Comparison of ENCODE assay signal across 1 cellular context in genomic region chr17:39199986-39200879, GRCh38.
TF ChIP-seq lines count a peak whose summit lies in the region.

Gene RPL19 (plus strand): TSS chr17:39200283. CDS start chr17:39200345, 62 bp downstream.

TF ChIP-seq in WTC11, 78 proteins besides CTCF, POLR2A, EP300 and RAD21 (continued from another document):
- TF ChIP-seq AR (CRISPR knock-in tag; IDR thresholded peaks at IDR 0.05) (no peak), GTF2I (CRISPR knock-in tag; conservative IDR thresholded peaks at IDR 0.05) (no peak), CBFB (CRISPR knock-in tag; IDR thresholded peaks at IDR 0.05; ENCODE audit: low read depth) (no peak), E2F5 (CRISPR knock-in tag; IDR thresholded peaks at IDR 0.05) (no peak), ZNF512 (CRISPR knock-in tag; IDR thresholded peaks at IDR 0.05; ENCODE audit: borderline replicate concordance) (no peak), ZNF416 (CRISPR knock-in tag; IDR thresholded peaks at IDR 0.05) (peak; percentile 58; the same call in 1 of the 2 replicates), AFF4 (CRISPR knock-in tag; IDR thresholded peaks at IDR 0.05; ENCODE audit: borderline replicate concordance) (no peak), FOXP1 (CRISPR knock-in tag; IDR thresholded peaks at IDR 0.05; ENCODE audit: borderline replicate concordance) (no peak), ESRRA (CRISPR knock-in tag; IDR thresholded peaks at IDR 0.05; ENCODE audit: borderline replicate concordance) (no peak), PRRX2 (CRISPR knock-in tag; IDR thresholded peaks at IDR 0.05) (no peak), ATF1 (CRISPR knock-in tag; IDR thresholded peaks at IDR 0.05) (0 out of 2 replicates have a peak, but pooled peaks have one; percentile 22), HMGXB4 (CRISPR knock-in tag; IDR thresholded peaks at IDR 0.05) (peak; percentile 60; the same call in 1 of the 2 replicates), STAT6 (CRISPR knock-in tag; conservative IDR thresholded peaks at IDR 0.05; ENCODE audit: low read depth) (no peak), E2F4 (CRISPR knock-in tag; IDR thresholded peaks at IDR 0.05; ENCODE audit: borderline replicate concordance, low read depth) (0 out of 2 replicates have a peak, but pooled peaks have one; percentile 44), NFATC4 (CRISPR knock-in tag; IDR thresholded peaks at IDR 0.05) (no peak), E2F1 (CRISPR knock-in tag; IDR thresholded peaks at IDR 0.05) (no peak), NFE2L1 (CRISPR knock-in tag; IDR thresholded peaks at IDR 0.05) (no peak), ATF3 (CRISPR knock-in tag; conservative IDR thresholded peaks at IDR 0.05) (no peak), FOXJ3 (CRISPR knock-in tag; IDR thresholded peaks at IDR 0.05; ENCODE audit: borderline replicate concordance) (no peak), SOX15 (CRISPR knock-in tag; IDR thresholded peaks at IDR 0.05) (no peak), ZNF281 (CRISPR knock-in tag; IDR thresholded peaks at IDR 0.05) (no peak), ZNF396 (CRISPR knock-in tag; IDR thresholded peaks at IDR 0.05; ENCODE audit: borderline replicate concordance) (no peak), EMX1 (CRISPR knock-in tag; IDR thresholded peaks at IDR 0.05) (0 out of 2 replicates have a peak, but pooled peaks have one; percentile 46), USF2 (CRISPR knock-in tag; IDR thresholded peaks at IDR 0.05) (peak; percentile 93), GRHL2 (CRISPR knock-in tag; IDR thresholded peaks at IDR 0.05; ENCODE audit: insufficient replicate concordance, severe bottlenecking) (no peak), NR3C1 (CRISPR knock-in tag; conservative IDR thresholded peaks at IDR 0.05; ENCODE audit: low read depth) (no peak), ETV6 (CRISPR knock-in tag; IDR thresholded peaks at IDR 0.05) (peak; percentile 51; the same call in 1 of the 2 replicates)
